8 cellular contexts compared by ENCODE assay signal in genomic region chr12:38771871-38772270, GRCh38.
DNase-seq lines count a peak whose midpoint lies in the region; ATAC-seq and TF ChIP-seq lines count a peak whose summit lies in the region.

No MANE protein-coding gene starts in this region.

- no peaks in the 10 kb centered on the region for H3K27me3 ChIP-seq in effector memory CD4-positive, alpha-beta T cell (replicated peaks; ENCODE audit: control insufficient read depth, insufficient read depth, low read length, poor library complexity, severe bottlenecking)
- H3K27me3 ChIP-seq in colonic mucosa, result no peaks in the 10 kb centered on the region

- intact Hi-C loops in colonic mucosa (cut with DNase I) (loop anchor here (5.0 kb wide), 1 partner anchor 45 kb away; no protein-coding TSS in a partner anchor), left ventricle myocardium superior (cut with micrococcal nuclease) (no loop called here)

- H3K4me3 ChIP-seq in fibroblast of the aortic adventitia (ENCODE audit: low read depth, low read length) (no peak overlapping the region), colonic mucosa (no peak overlapping the region)
- no peak overlapping the region for H3K4me3 ChIP-seq in effector memory CD4-positive, alpha-beta T cell (ENCODE audit: insufficient read depth, low read depth, low read length, poor library complexity, severe bottlenecking)

- ATAC-seq in GM21381 (IDR thresholded peaks at IDR 0.05; ENCODE audit: unreplicated experiment) (peak; percentile 63), HG03558 (IDR thresholded peaks at IDR 0.05; ENCODE audit: extremely low read depth, unreplicated experiment) (peak; percentile 45), left ventricle myocardium superior (no peak)

- TF ChIP-seq CTCF in fibroblast of the aortic adventitia (IDR thresholded peaks at IDR 0.05; ENCODE audit: insufficient read depth, low read length), result no peak
- TF ChIP-seq CTCF in colonic mucosa (IDR thresholded peaks at IDR 0.05), result no peak

- no peak overlapping the region for H3K9ac ChIP-seq in colonic mucosa (ENCODE audit: low read depth in 2 of 2, low read length in 2 of 2)

- no peaks in the 10 kb centered on the region for H3K9me3 ChIP-seq in effector memory CD4-positive, alpha-beta T cell (ENCODE audit: control insufficient read depth, low read length)
- no peaks in the 10 kb centered on the region for H3K9me3 ChIP-seq in colonic mucosa

- no peaks in the 10 kb centered on the region for H3K36me3 ChIP-seq in effector memory CD4-positive, alpha-beta T cell (ENCODE audit: control insufficient read depth, insufficient read depth, low read length)
- no peaks in the 10 kb centered on the region for H3K36me3 ChIP-seq in colonic mucosa

- H3K4me1 ChIP-seq in effector memory CD4-positive, alpha-beta T cell (ENCODE audit: control insufficient read depth, insufficient read depth, low read length, poor library complexity, severe bottlenecking), result no peaks in the 10 kb centered on the region
- H3K4me1 ChIP-seq in colonic mucosa, result no peaks in the 10 kb centered on the region

- DNase-seq in Daoy (ENCODE audit: low read depth), result peak; percentile 26
- peak; percentile 6 for DNase-seq in fibroblast of the aortic adventitia (ENCODE audit: low read depth)
- no peak for DNase-seq in effector memory CD4-positive, alpha-beta T cell
- no peak for DNase-seq in GM03348 (ENCODE audit: low spot score)
- no peak for DNase-seq in colonic mucosa
- no peak for DNase-seq in left ventricle myocardium superior

- H3K27ac ChIP-seq in effector memory CD4-positive, alpha-beta T cell (ENCODE audit: insufficient read depth, low read length, poor library complexity, severe bottlenecking), result no peak overlapping the region
- H3K27ac ChIP-seq in colonic mucosa, result no peak overlapping the region

Comparison
In these comparisons a context has a peak if more than half of its experiments do, and no peak if none do; other contexts are left out.
1. DNase-seq: peak in Daoy (single experiment) and fibroblast of the aortic adventitia (single experiment); none in effector memory CD4-positive, alpha-beta T cell (0 of 3), GM03348 (single experiment), colonic mucosa (single experiment) and left ventricle myocardium superior (single experiment).